ENCODE assay signal across 36 cellular contexts in genomic region chrY:14997496-14997895, GRCh38.
"Had no signal": no experiment of that assay in that cellular context is flagged by ENCODE, and none has a peak within 500 bp of the region (broad histone marks: within the 10 kb centered on the region; RNA-seq: fewer than 3 reads in every experiment).

No MANE protein-coding gene starts in this region.

- ATAC-seq: activated CD8-positive, alpha-beta T cell treated with anti-CD3 and anti-CD28 coated beads for 36 hours; activated naive CD4-positive, alpha-beta T cell treated with anti-CD3 and anti-CD28 coated beads, Interleukin-2, amount 50 U/mL, for 72 hours; activated T-cell treated with anti-CD3 and anti-CD28 coated beads, Interleukin-2, amount 50 U/mL, for 4 hours; activated T-cell treated with anti-CD3 and anti-CD28 coated beads, Interleukin-2, amount 50 U/mL, for 72 hours; activated T-helper 17 cell treated with anti-CD3 and anti-CD28 coated beads, Interleukin-2, amount 50 U/mL, for 72 hours; body of pancreas had no signal

- FAIRE-seq: astrocyte, TTC549 had no signal

- H3K4me3 ChIP-seq: adrenal gland, body of pancreas, breast epithelium, cardiac muscle cell had no signal

- H3K27ac ChIP-seq: adrenal gland, body of pancreas, brain microvascular endothelial cell, breast epithelium, cardiac muscle cell, VCaP had no signal

- H3K4me1 ChIP-seq: adrenal gland, body of pancreas, breast epithelium had no signal

- DNase-seq: activated B cell treated with CpG ODN at 0.5 μM for 24 hours; activated CD4-positive, alpha-beta memory T cell treated with anti-CD3 and anti-CD28 coated beads for 36 hours; activated CD4-positive, alpha-beta T cell treated with anti-CD3 and anti-CD28 coated beads for 4 hours; activated CD4-positive, alpha-beta T cell treated with anti-CD3 and anti-CD28 coated beads, Interleukin-2, amount 10 ng/mL, durations not matched to agents 24 days and 14 days; activated CD4-positive, alpha-beta T cell treated with anti-CD3 and anti-CD28 coated beads, Interleukin-2, amount 50 U/mL, for 1 hour; activated CD4-positive, alpha-beta T cell treated with anti-CD3 and anti-CD28 coated beads, Interleukin-2, amount 50 U/mL, for 4 hours; activated CD4-positive, CD25-positive, alpha-beta regulatory T cell treated with anti-CD3 and anti-CD28 coated beads, Interleukin-2, amount 50 U/mL, for 72 hours; activated CD8-positive, alpha-beta memory T cell treated with anti-CD3 and anti-CD28 coated beads, Interleukin-2, amount 50 U/mL, for 4 hours; activated CD8-positive, alpha-beta T cell treated with anti-CD3 and anti-CD28 coated beads for 36 hours; activated effector memory CD4-positive, alpha-beta T cell treated with anti-CD3 and anti-CD28 coated beads, Interleukin-2, amount 50 U/mL, for 16 hours; activated gamma-delta T cell treated with Interleukin-2 at 50 U/mL for 16 hours; activated naive CD4-positive, alpha-beta T cell; activated naive CD4-positive, alpha-beta T cell treated with anti-CD3 and anti-CD28 coated beads for 36 hours; activated naive CD4-positive, alpha-beta T cell treated with anti-CD3 and anti-CD28 coated beads, Interleukin-2, amount 50 U/mL, for 16 hours; activated naive CD8-positive, alpha-beta T cell treated with anti-CD3 and anti-CD28 coated beads for 36 hours; activated T-cell treated with anti-CD3 and anti-CD28 coated beads for 4 hours; activated T-cell treated with anti-CD3 and anti-CD28 coated beads, Interleukin-2, amount 50 U/mL, for 1 hour; activated T-cell treated with anti-CD3 and anti-CD28 coated beads, Interleukin-2, amount 50 U/mL, for 4 hours; activated T-cell treated with anti-CD3 and anti-CD28 coated beads, Interleukin-2, amount 50 U/mL, for 72 hours; adrenal gland; amniotic stem cell; aorta; body of pancreas; brain microvascular endothelial cell; caudate nucleus; cerebellar nuclear complex; T-helper 1 cell; T-helper 2 cell; T-helper 9 cell had no signal

- H3K27me3 ChIP-seq: adrenal gland, body of pancreas, brain microvascular endothelial cell, breast epithelium, cardiac muscle cell had no signal
